ENCODE assay signal across 8 cellular contexts in the genomic region with DNA sequence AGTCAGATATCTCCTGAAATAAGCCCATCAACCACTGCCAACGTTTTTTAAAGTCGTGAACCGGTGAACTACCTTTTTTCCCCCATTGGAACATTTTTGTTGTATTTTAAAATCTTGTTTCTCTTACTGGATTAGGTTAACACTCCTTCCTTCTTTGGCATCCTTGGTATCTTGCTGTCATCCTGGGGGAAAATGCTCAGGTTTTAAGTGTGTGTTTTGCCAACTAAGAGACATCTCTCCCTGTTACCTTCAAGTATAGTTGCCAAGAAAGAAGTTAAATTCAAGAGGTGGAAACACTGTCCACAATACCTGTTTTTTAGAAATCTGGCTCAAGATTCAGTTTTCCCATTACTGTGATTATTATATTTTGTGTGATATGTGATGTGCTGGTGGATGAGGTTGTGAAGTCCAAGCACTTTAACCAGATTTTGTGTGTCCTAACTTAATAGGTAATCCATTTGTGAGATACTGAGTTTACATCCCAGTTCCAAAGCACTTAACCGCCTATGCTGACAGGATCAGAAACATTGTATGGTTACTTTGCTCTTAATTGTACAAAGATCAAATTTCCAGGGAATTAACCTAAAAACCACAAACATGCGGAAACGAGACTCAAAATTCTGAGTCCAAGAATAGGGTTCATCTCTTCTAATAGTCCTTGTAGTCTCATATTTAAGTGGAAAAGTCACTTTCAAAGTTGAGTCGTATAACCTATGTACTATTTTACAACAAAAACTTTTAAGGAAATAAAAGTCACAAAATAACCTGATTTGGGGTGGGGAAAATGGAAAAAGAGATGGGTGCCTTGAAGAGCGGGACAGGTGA. TPM values are rescaled to one million over a fixed set of nuclear protein-coding genes. Genes with fewer than 3 reads are reported as not detected.
DNase-seq lines count a peak whose midpoint lies in the region; ATAC-seq and TF ChIP-seq lines count a peak whose summit lies in the region.

No MANE protein-coding gene starts in this region.

- no peaks in the 10 kb centered on the region for H3K27me3 Mint-ChIP-seq in activated T-cell treated with anti-CD3 and anti-CD28 coated beads, Interleukin-2, amount 50 U/mL, for 24 hours
- peaks cover 1% of the 10 kb centered on the region for H3K27me3 Mint-ChIP-seq in activated naive CD8-positive, alpha-beta T cell treated with anti-CD3 and anti-CD28 coated beads, Interleukin-2, amount 10 ng/mL, durations not matched to agents 7 days and 5 days

- H3K27ac Mint-ChIP-seq in activated T-cell treated with anti-CD3 and anti-CD28 coated beads, Interleukin-2, amount 50 U/mL, for 24 hours: peak overlapping the region; percentile 100
- peak overlapping the region; percentile 94 for H3K27ac Mint-ChIP-seq in activated naive CD8-positive, alpha-beta T cell treated with anti-CD3 and anti-CD28 coated beads, Interleukin-2, amount 10 ng/mL, durations not matched to agents 7 days and 5 days

- ATAC-seq in activated naive CD8-positive, alpha-beta T cell treated with anti-CD3 and anti-CD28 coated beads, Interleukin-2, amount 10 ng/mL, durations not matched to agents 7 days and 5 days (ENCODE audit: low read depth): no peak
- no peak for ATAC-seq in HG02852 (IDR thresholded peaks at IDR 0.05; ENCODE audit: unreplicated experiment)

- POLR2A ChIA-PET in activated naive CD8-positive, alpha-beta T cell treated with anti-CD3 and anti-CD28 coated beads, Interleukin-2, amount 10 ng/mL, durations not matched to agents 7 days and 5 days (lab: Charles Lee): interaction anchor here (0.6 to 1.9 kb wide), 6 partner anchors 10 to 282 kb away, joined by 3 to 5 read pairs (median 4); no protein-coding TSS in a partner anchor

- 59% methylated on average over 8 of the region's 8 CpGs for WGBS in thymus

- no peaks in the 10 kb centered on the region for H3K9me3 Mint-ChIP-seq in activated T-cell treated with anti-CD3 and anti-CD28 coated beads, Interleukin-2, amount 50 U/mL, for 24 hours
- no peaks in the 10 kb centered on the region for H3K9me3 Mint-ChIP-seq in activated naive CD8-positive, alpha-beta T cell treated with anti-CD3 and anti-CD28 coated beads, Interleukin-2, amount 10 ng/mL, durations not matched to agents 7 days and 5 days

- H3K27ac ChIP-seq in layer of hippocampus (ENCODE audit: low read depth, low read length): peak overlapping the region; percentile 99
- H3K27ac ChIP-seq in thymus (ENCODE audit: low read depth): peak overlapping the region; percentile 100

- DNase-seq in activated T-cell treated with anti-CD3 and anti-CD28 coated beads, Interleukin-2, amount 50 U/mL, for 24 hours: no peak
- no peak for DNase-seq in activated T-cell treated with anti-CD3 and anti-CD28 coated beads, Interleukin-2, amount 50 U/mL, for 48 hours
- no peak for DNase-seq in activated naive CD8-positive, alpha-beta T cell treated with anti-CD3 and anti-CD28 coated beads, Interleukin-2, amount 10 ng/mL, durations not matched to agents 7 days and 5 days
- DNase-seq in GM13976 (ENCODE audit: low spot score) (no peak), GM20000 (ENCODE audit: low spot score) (no peak)

- H3K36me3 Mint-ChIP-seq in activated T-cell treated with anti-CD3 and anti-CD28 coated beads, Interleukin-2, amount 50 U/mL, for 24 hours (ENCODE audit: low read depth): peaks cover 25% of the 10 kb centered on the region
- H3K36me3 Mint-ChIP-seq in activated naive CD8-positive, alpha-beta T cell treated with anti-CD3 and anti-CD28 coated beads, Interleukin-2, amount 10 ng/mL, durations not matched to agents 7 days and 5 days: peaks cover 12% of the 10 kb centered on the region

- peak overlapping the region; percentile 78 for H3K4me3 ChIP-seq in thymus (ENCODE audit: low read length)

- TF ChIP-seq CTCF in GM13976 (IDR thresholded peaks at IDR 0.05; ENCODE audit: borderline replicate concordance, control extremely low read depth, extremely low read depth, insufficient read depth, missing control alignments) (no peak), GM20000 (IDR thresholded peaks at IDR 0.05; ENCODE audit: extremely low read depth, missing control alignments) (no peak)

- no peaks in the 10 kb centered on the region for H3K36me3 ChIP-seq in thymus (ENCODE audit: control insufficient read depth, insufficient read depth)

- H3K4me3 Mint-ChIP-seq in activated T-cell treated with anti-CD3 and anti-CD28 coated beads, Interleukin-2, amount 50 U/mL, for 24 hours: peak overlapping the region; percentile 99
- H3K4me3 Mint-ChIP-seq in activated naive CD8-positive, alpha-beta T cell treated with anti-CD3 and anti-CD28 coated beads, Interleukin-2, amount 10 ng/mL, durations not matched to agents 7 days and 5 days: peak overlapping the region; percentile 90

- H3K4me1 Mint-ChIP-seq in activated T-cell treated with anti-CD3 and anti-CD28 coated beads, Interleukin-2, amount 50 U/mL, for 24 hours (ENCODE audit: low read depth): peaks cover 37% of the 10 kb centered on the region
- H3K4me1 Mint-ChIP-seq in activated naive CD8-positive, alpha-beta T cell treated with anti-CD3 and anti-CD28 coated beads, Interleukin-2, amount 10 ng/mL, durations not matched to agents 7 days and 5 days: peaks cover 18% of the 10 kb centered on the region

- H3K27me3 ChIP-seq in layer of hippocampus (ENCODE audit: control insufficient read depth, insufficient read depth, low read length): no peaks in the 10 kb centered on the region
- no peaks in the 10 kb centered on the region for H3K27me3 ChIP-seq in thymus (ENCODE audit: control insufficient read depth, insufficient read depth)

- no peaks in the 10 kb centered on the region for H3K4me1 ChIP-seq in thymus (ENCODE audit: control insufficient read depth, insufficient read depth, low read length)

- H3K9me3 ChIP-seq in thymus (ENCODE audit: control insufficient read depth): no peaks in the 10 kb centered on the region

- in situ Hi-C loops in GM13976 (cut with MboI; ENCODE audit: low sequenced_read_pairs, unreplicated experiment): no loop called here

RNA-seq across cellular contexts. Expression of a gene that starts 1.3 kb away (rescaled TPM):
- total RNA-seq in activated naive CD8-positive, alpha-beta T cell treated with anti-CD3 and anti-CD28 coated beads, Interleukin-2, amount 10 ng/mL, durations not matched to agents 7 days and 5 days: 100 to 1,000 TPM; 101 TPM
- 43.7 TPM for polyA plus RNA-seq in thymus
